In genomic region chr20:32536861-32537656, GRCh38 we compare ENCODE assay signal across 8 cellular contexts. TPM values are rescaled to one million over a fixed set of nuclear protein-coding genes. Genes with fewer than 3 reads are reported as not detected.
DNase-seq lines count a peak whose midpoint lies in the region; ATAC-seq and TF ChIP-seq lines count a peak whose summit lies in the region.

No MANE protein-coding gene starts in this region.

- H3K4me1 Mint-ChIP-seq in neural progenitor cell = peaks cover 55% of the 10 kb centered on the region

- H3K4me2 ChIP-seq in neural progenitor cell = peak overlapping the region; percentile 93

- H3K36me3 Mint-ChIP-seq in neural progenitor cell = peaks cover under 1% of the 10 kb centered on the region

- no peaks in the 10 kb centered on the region for H3K9me3 ChIP-seq in neural progenitor cell (ENCODE audit: low read depth)

- H3F3A ChIP-seq in neural progenitor cell (ENCODE audit: low read depth) = peaks cover 35% of the 10 kb centered on the region

- H3K4me3 Mint-ChIP-seq in neural progenitor cell = peak overlapping the region; percentile 89

- peak overlapping the region; percentile 30 for H3K4me3 ChIP-seq in epithelial cell of proximal tubule (ENCODE audit: low read depth, low read length)
- H3K4me3 ChIP-seq in neural progenitor cell = peak overlapping the region; percentile 57

- peaks cover 41% of the 10 kb centered on the region for H3K4me1 ChIP-seq in neural progenitor cell

- TF ChIP-seq CTCF in epithelial cell of proximal tubule (conservative IDR thresholded peaks at IDR 0.05; ENCODE audit: low read depth, low read length) (no peak), neural progenitor cell (IDR thresholded peaks at IDR 0.05) (no peak)

- ATAC-seq in HG02678 (IDR thresholded peaks at IDR 0.05; ENCODE audit: unreplicated experiment) (peak; percentile 23), GM18520 (IDR thresholded peaks at IDR 0.05; ENCODE audit: unreplicated experiment) (no peak)

- peaks cover 17% of the 10 kb centered on the region for H3K27me3 Mint-ChIP-seq in neural progenitor cell (ENCODE audit: insufficient read depth, low read depth)

- DNase-seq in CD1c-positive myeloid dendritic cell (ENCODE audit: extremely low spot score) (peak; percentile 46), NCI-H2171 (lab: John Stamatoyannopoulos, UW) (peak; percentile 95), epithelial cell of proximal tubule (ENCODE audit: low read depth) (no peak), neural progenitor cell (ENCODE audit: low spot score) (peak; percentile 39), SW 1271 (lab: John Stamatoyannopoulos, UW) (no peak)
- peak; percentile 78 for DNase-seq in activated CD8-positive, alpha-beta memory T cell treated with anti-CD3 and anti-CD28 coated beads for 24 hours

- H3K27ac ChIP-seq in neural progenitor cell = no peak overlapping the region

- no peak overlapping the region for H3K27ac Mint-ChIP-seq in neural progenitor cell

- no peaks in the 10 kb centered on the region for H3K79me2 ChIP-seq in neural progenitor cell (ENCODE audit: low read depth)

- H3K36me3 ChIP-seq in neural progenitor cell = no peaks in the 10 kb centered on the region

- no peaks in the 10 kb centered on the region for H3K9me3 Mint-ChIP-seq in neural progenitor cell

- peaks cover 30% of the 10 kb centered on the region for H4K20me1 ChIP-seq in neural progenitor cell (ENCODE audit: low read depth)

- H2AFZ ChIP-seq in neural progenitor cell (replicated peaks) = no peak overlapping the region

- peaks cover 33% of the 10 kb centered on the region for H3K27me3 ChIP-seq in neural progenitor cell

- no peak overlapping the region for H3K9ac ChIP-seq in neural progenitor cell

RNA-seq across cellular contexts. Expression of gene NOL4L, which starts 48.1 kb away (rescaled TPM):
- 33.6 and 44.1 TPM in 2 replicates for total RNA-seq in epithelial cell of proximal tubule
- total RNA-seq in neural progenitor cell (ENCODE audit: low replicate concordance) = 11.9 and 25.6 TPM in 2 replicates

Comparison
In these comparisons a context has a peak if more than half of its experiments do, and no peak if none do; other contexts are left out.
1. DNase-seq: peak in CD1c-positive myeloid dendritic cell (single experiment), NCI-H2171 (single experiment), activated CD8-positive, alpha-beta memory T cell treated with anti-CD3 and anti-CD28 coated beads for 24 hours (single experiment) and neural progenitor cell (single experiment); none in epithelial cell of proximal tubule (single experiment) and SW 1271 (0 of 2).